In genomic region chr1:208527197-208527596, GRCh38 we compare ENCODE assay signal across 19 cellular contexts.
DNase-seq lines count a peak whose midpoint lies in the region; ATAC-seq and TF ChIP-seq lines count a peak whose summit lies in the region.
"Had no signal": no experiment of that assay in that cellular context is flagged by ENCODE, and none has a peak within 500 bp of the region (broad histone marks: within the 10 kb centered on the region; RNA-seq: fewer than 3 reads in every experiment).

No MANE protein-coding gene starts in this region.

- no peak for TF ChIP-seq CTCF in neural cell (IDR thresholded peaks at IDR 0.05; ENCODE audit: poor library complexity, severe bottlenecking)
- TF ChIP-seq CTCF in foreskin keratinocyte (conservative IDR thresholded peaks at IDR 0.05): no peak

- H3F3A ChIP-seq in neural cell (ENCODE audit: insufficient read depth, low read length, poor library complexity, severe bottlenecking): peaks cover 19% of the 10 kb centered on the region

- ATAC-seq in foreskin keratinocyte: no peak
- ATAC-seq: K562 had no signal

- peak; percentile 69 for TF ChIP-seq RAD21 in neural cell (conservative IDR thresholded peaks at IDR 0.05)

- H3K9ac ChIP-seq in neural cell (ENCODE audit: low read length): peak overlapping the region; percentile 70

- H3K9me3 Mint-ChIP-seq in activated CD4-positive, alpha-beta T cell treated with anti-CD3 and anti-CD28 coated beads, Interleukin-2, amount 10 ng/mL, durations not matched to agents 24 days and 14 days: no peaks in the 10 kb centered on the region

- no peak overlapping the region for H3K4me3 Mint-ChIP-seq in activated CD4-positive, alpha-beta T cell treated with anti-CD3 and anti-CD28 coated beads, Interleukin-2, amount 10 ng/mL, durations not matched to agents 24 days and 14 days
- H3K4me3 Mint-ChIP-seq: CD4-positive, CD25-positive, alpha-beta regulatory T cell had no signal

- H3K79me2 ChIP-seq in neural cell (replicated peaks; ENCODE audit: insufficient read depth, low read length): no peaks in the 10 kb centered on the region

- H3K27ac Mint-ChIP-seq in activated CD4-positive, alpha-beta T cell treated with anti-CD3 and anti-CD28 coated beads, Interleukin-2, amount 10 ng/mL, durations not matched to agents 24 days and 14 days: no peak overlapping the region
- H3K27ac Mint-ChIP-seq: CD4-positive, CD25-positive, alpha-beta regulatory T cell had no signal

- H2AFZ ChIP-seq in neural cell (ENCODE audit: low read depth, low read length): no peak overlapping the region

- H3K36me3 ChIP-seq in neural cell (ENCODE audit: insufficient read depth, low read length): no peaks in the 10 kb centered on the region
- H3K36me3 ChIP-seq: BE2C had no signal

- H3K4me1 Mint-ChIP-seq in activated CD4-positive, alpha-beta T cell treated with anti-CD3 and anti-CD28 coated beads, Interleukin-2, amount 10 ng/mL, durations not matched to agents 24 days and 14 days: no peaks in the 10 kb centered on the region
- H3K4me1 Mint-ChIP-seq: CD4-positive, CD25-positive, alpha-beta regulatory T cell had no signal

- peaks cover 10% of the 10 kb centered on the region for H3K4me1 ChIP-seq in foreskin keratinocyte

- H3K27ac ChIP-seq in neural cell (ENCODE audit: low read length) (peak overlapping the region; percentile 98), foreskin keratinocyte (no peak overlapping the region)
- H3K27ac ChIP-seq: 22Rv1 had no signal

- no peaks in the 10 kb centered on the region for H4K20me1 ChIP-seq in neural cell (ENCODE audit: insufficient read depth)

- intact Hi-C loops in activated CD4-positive, alpha-beta T cell treated with anti-CD3 and anti-CD28 coated beads, Interleukin-2, amount 10 ng/mL, durations not matched to agents 24 days and 14 days (cut with micrococcal nuclease): no loop called here

- H3K36me3 Mint-ChIP-seq in activated CD4-positive, alpha-beta T cell treated with anti-CD3 and anti-CD28 coated beads, Interleukin-2, amount 10 ng/mL, durations not matched to agents 24 days and 14 days (ENCODE audit: low read depth): no peaks in the 10 kb centered on the region
- H3K36me3 Mint-ChIP-seq: CD4-positive, CD25-positive, alpha-beta regulatory T cell had no signal

- H3K27me3 Mint-ChIP-seq in activated CD4-positive, alpha-beta T cell treated with anti-CD3 and anti-CD28 coated beads, Interleukin-2, amount 10 ng/mL, durations not matched to agents 24 days and 14 days: no peaks in the 10 kb centered on the region
- H3K27me3 Mint-ChIP-seq: CD4-positive, CD25-positive, alpha-beta regulatory T cell had no signal

- TF ChIP-seq EP300 in neural cell (conservative IDR thresholded peaks at IDR 0.05; ENCODE audit: poor library complexity, severe bottlenecking): peak; percentile 100

- no peaks in the 10 kb centered on the region for H3K27me3 ChIP-seq in neural cell (ENCODE audit: insufficient read depth, low read depth, low read length)
- no peaks in the 10 kb centered on the region for H3K27me3 ChIP-seq in foreskin keratinocyte
- H3K27me3 ChIP-seq: BE2C had no signal

- no peak overlapping the region for H3K4me2 ChIP-seq in neural cell (ENCODE audit: low read length)

- no peaks in the 10 kb centered on the region for H3K9me2 ChIP-seq in neural cell (ENCODE audit: insufficient read depth, low read length)

- H3K4me3 ChIP-seq in neural cell (ENCODE audit: low read length): peak overlapping the region; percentile 53
- H3K4me3 ChIP-seq: K562 had no signal

- no peaks in the 10 kb centered on the region for H3K9me3 ChIP-seq in neural cell (ENCODE audit: low read length)
- H3K9me3 ChIP-seq: BE2C had no signal

- DNase-seq in NCI-H1417 (lab: John Stamatoyannopoulos, UW): peak in 2 of 3 experiments; percentile 32 to 73
- DNase-seq in NCI-H1417 treated with DMSO at 0.1 percent for 48 hours (lab: John Stamatoyannopoulos, UW): no peak
- DNase-seq in ecto neural progenitor cell (ENCODE audit: low spot score): peak; percentile 22
- DNase-seq in activated effector memory CD4-positive, alpha-beta T cell treated with anti-CD3 and anti-CD28 coated beads, Interleukin-2, amount 50 U/mL, for 16 hours: no peak
- DNase-seq in activated CD4-positive, alpha-beta T cell treated with anti-CD3 and anti-CD28 coated beads, Interleukin-2, amount 10 ng/mL, durations not matched to agents 24 days and 14 days: no peak
- no peak for DNase-seq in NCI-H1092 (lab: John Stamatoyannopoulos, UW)
- DNase-seq in foreskin keratinocyte: no peak
- DNase-seq: BE2C; CD4-positive, CD25-positive, alpha-beta regulatory T cell; DMS153; MV-4-11; NCI-H1105 treated with DMSO at 0.1 percent for 48 hours; NCI-H187; NCI-H526 treated with DMSO at 0.1 percent for 48 hours; Right ventricle myocardium superior; RPMI8226 had no signal

TF ChIP-seq in neural cell, 6 proteins besides CTCF, POLR2A, EP300 and RAD21:
- TF ChIP-seq TAF1 (IDR thresholded peaks at IDR 0.05; ENCODE audit: low read depth): no peak
- peak; percentile 63 for TF ChIP-seq SMC3 (conservative IDR thresholded peaks at IDR 0.05; ENCODE audit: poor library complexity)
- peak; percentile 50 for TF ChIP-seq MXI1 (conservative IDR thresholded peaks at IDR 0.05; ENCODE audit: poor library complexity, severe bottlenecking)
- peak; percentile 93 for TF ChIP-seq POLR2AphosphoS5 (IDR thresholded peaks at IDR 0.05)
- peak; percentile 79 for TF ChIP-seq REST (IDR thresholded peaks at IDR 0.05; ENCODE audit: borderline replicate concordance)

Comparison
In these comparisons a context has a peak if more than half of its experiments do, and no peak if none do; other contexts are left out.
1. DNase-seq: peak in NCI-H1417 (2 of 3) and ecto neural progenitor cell (single experiment); none in NCI-H1417 treated with DMSO at 0.1 percent for 48 hours (single experiment), activated effector memory CD4-positive, alpha-beta T cell treated with anti-CD3 and anti-CD28 coated beads, Interleukin-2, amount 50 U/mL, for 16 hours (single experiment), activated CD4-positive, alpha-beta T cell treated with anti-CD3 and anti-CD28 coated beads, Interleukin-2, amount 10 ng/mL, durations not matched to agents 24 days and 14 days (single experiment), NCI-H1092 (single experiment) and foreskin keratinocyte (0 of 2).